ENCODE assay signal across 9 cellular contexts in genomic region chr18:57970356-57971095, GRCh38.
DNase-seq lines count a peak whose midpoint lies in the region; ATAC-seq, FAIRE-seq and TF ChIP-seq lines count a peak whose summit lies in the region.
"Had no signal": no experiment of that assay in that cellular context is flagged by ENCODE, and none has a peak within 500 bp of the region (broad histone marks: within the 10 kb centered on the region; RNA-seq: fewer than 3 reads in every experiment).

No MANE protein-coding gene starts in this region.

- H3K36me3 Mint-ChIP-seq in neural progenitor cell: no peaks in the 10 kb centered on the region

- H3K4me3 ChIP-seq in GM06990 (replicated peaks; ENCODE audit: low read depth, low read length) (no peak overlapping the region), bronchial epithelial cell (ENCODE audit: low read depth, low read length) (no peak overlapping the region), neural progenitor cell (no peak overlapping the region)
- H3K4me3 ChIP-seq: right atrium auricular region had no signal

- H3K27me3 Mint-ChIP-seq in neural progenitor cell (ENCODE audit: insufficient read depth, low read depth): peaks cover 3% of the 10 kb centered on the region

- H3K27ac Mint-ChIP-seq in neural progenitor cell: no peak overlapping the region

- H3K27me3 ChIP-seq in GM06990 (replicated peaks; ENCODE audit: control insufficient read depth, insufficient read depth, low read length) (no peaks in the 10 kb centered on the region), bronchial epithelial cell (ENCODE audit: control insufficient read depth, insufficient read depth, low read length) (no peaks in the 10 kb centered on the region), neural progenitor cell (no peaks in the 10 kb centered on the region)
- H3K27me3 ChIP-seq: right atrium auricular region had no signal

- H3K4me1 ChIP-seq in neural progenitor cell: no peaks in the 10 kb centered on the region
- H3K4me1 ChIP-seq: right atrium auricular region had no signal

- H3K36me3 ChIP-seq in GM06990 (ENCODE audit: control insufficient read depth, insufficient read depth, low read length) (no peaks in the 10 kb centered on the region), bronchial epithelial cell (ENCODE audit: control insufficient read depth, insufficient read depth, low read length) (no peaks in the 10 kb centered on the region), neural progenitor cell (no peaks in the 10 kb centered on the region)
- H3K36me3 ChIP-seq: right atrium auricular region had no signal

- H3K9me3 Mint-ChIP-seq in neural progenitor cell: peaks cover 2% of the 10 kb centered on the region

- H3K9me3 ChIP-seq in neural progenitor cell (ENCODE audit: low read depth): no peaks in the 10 kb centered on the region
- H3K9me3 ChIP-seq: right atrium auricular region had no signal

- peak; percentile 44 for TF ChIP-seq CTCF in GM06990 (IDR thresholded peaks at IDR 0.05; ENCODE audit: insufficient read depth, low read length, poor library complexity, severe bottlenecking)
- TF ChIP-seq CTCF in LNCAP (IDR thresholded peaks at IDR 0.05): peak; percentile 41; the same call in 1 of the 2 replicates
- peak; percentile 55 for TF ChIP-seq CTCF in bronchial epithelial cell (IDR thresholded peaks at IDR 0.05; ENCODE audit: insufficient read depth, low read length, severe bottlenecking)
- TF ChIP-seq CTCF in neural progenitor cell (IDR thresholded peaks at IDR 0.05): peak; percentile 51

- FAIRE-seq in bronchial epithelial cell (lab: Jason Lieb, UNC): peak; percentile 70

- DNase-seq in GM06990 (ENCODE audit: extremely low read depth, insufficient read length) (no peak), bronchial epithelial cell (ENCODE audit: low read depth) (no peak), neural progenitor cell (ENCODE audit: low spot score) (peak; percentile 36), NCI-H1105 (lab: John Stamatoyannopoulos, UW) (no peak)
- DNase-seq: NCI-H2171 treated with DMSO at 0.1 percent for 48 hours had no signal

- H3K4me3 Mint-ChIP-seq in neural progenitor cell: no peak overlapping the region

- ATAC-seq in GM18517 (IDR thresholded peaks at IDR 0.05; ENCODE audit: unreplicated experiment) (no peak), HG02588 (IDR thresholded peaks at IDR 0.05; ENCODE audit: unreplicated experiment) (no peak)

- no peaks in the 10 kb centered on the region for H3F3A ChIP-seq in neural progenitor cell (ENCODE audit: low read depth)

- H3K4me1 Mint-ChIP-seq in neural progenitor cell: no peaks in the 10 kb centered on the region

- no peak overlapping the region for H3K27ac ChIP-seq in neural progenitor cell
- H3K27ac ChIP-seq: right atrium auricular region had no signal

- no peak overlapping the region for H3K9ac ChIP-seq in neural progenitor cell

- no peak overlapping the region for H2AFZ ChIP-seq in neural progenitor cell (replicated peaks)

- H3K4me2 ChIP-seq in neural progenitor cell: no peak overlapping the region

- no peaks in the 10 kb centered on the region for H4K20me1 ChIP-seq in neural progenitor cell (ENCODE audit: low read depth)

- no peaks in the 10 kb centered on the region for H3K79me2 ChIP-seq in neural progenitor cell (ENCODE audit: low read depth)
